ENCODE assay signal across 17 cellular contexts in genomic region chr5:16531063-16531667, GRCh38.
"Had no signal": no experiment of that assay in that cellular context is flagged by ENCODE, and none has a peak within 500 bp of the region (broad histone marks: within the 10 kb centered on the region; RNA-seq: fewer than 3 reads in every experiment).

No MANE protein-coding gene starts in this region.

- H3K27ac Mint-ChIP-seq: activated CD4-positive, alpha-beta memory T cell treated with anti-CD3 and anti-CD28 coated beads for 36 hours; activated naive CD8-positive, alpha-beta T cell treated with anti-CD3 and anti-CD28 coated beads, Interleukin-2, amount 50 U/mL, for 24 hours; natural killer cell; stimulated activated naive CD8-positive, alpha-beta T cell treated with anti-CD3 and anti-CD28 coated beads, Interleukin-15, Interleukin-2, amounts not matched to agents 100 ng/mL and 50 ng/mL, for 24 hours had no signal

- H3K4me3 ChIP-seq: ascending aorta, coronary artery, prostate gland, sigmoid colon, upper lobe of right lung had no signal

- H3K9me3 Mint-ChIP-seq: activated CD4-positive, alpha-beta memory T cell treated with anti-CD3 and anti-CD28 coated beads for 36 hours; activated naive CD8-positive, alpha-beta T cell treated with anti-CD3 and anti-CD28 coated beads, Interleukin-2, amount 50 U/mL, for 24 hours; natural killer cell; stimulated activated naive CD8-positive, alpha-beta T cell treated with anti-CD3 and anti-CD28 coated beads, Interleukin-15, Interleukin-2, amounts not matched to agents 100 ng/mL and 50 ng/mL, for 24 hours had no signal

- DNase-seq: activated CD4-positive, alpha-beta memory T cell treated with anti-CD3 and anti-CD28 coated beads for 36 hours; activated naive CD8-positive, alpha-beta T cell treated with anti-CD3 and anti-CD28 coated beads, Interleukin-2, amount 50 U/mL, for 24 hours; caudate nucleus; effector CD8-positive, alpha-beta T cell; foreskin melanocyte; hippocampal formation; kidney glomerular epithelial cell; natural killer cell; occipital lobe; sigmoid colon; stimulated activated CD4-positive, alpha-beta T cell treated with anti-CD3 and anti-CD28 coated beads, Interleukin-4, amount 100 ng/mL, for 24 hours; T-helper 2 cell; upper lobe of right lung had no signal

- H3K27me3 Mint-ChIP-seq: activated CD4-positive, alpha-beta memory T cell treated with anti-CD3 and anti-CD28 coated beads for 36 hours; activated naive CD8-positive, alpha-beta T cell treated with anti-CD3 and anti-CD28 coated beads, Interleukin-2, amount 50 U/mL, for 24 hours; stimulated activated naive CD8-positive, alpha-beta T cell treated with anti-CD3 and anti-CD28 coated beads, Interleukin-15, Interleukin-2, amounts not matched to agents 100 ng/mL and 50 ng/mL, for 24 hours had no signal

- ATAC-seq: activated naive CD8-positive, alpha-beta T cell treated with anti-CD3 and anti-CD28 coated beads, Interleukin-2, amount 50 U/mL, for 24 hours; natural killer cell; upper lobe of right lung had no signal

- H3K36me3 ChIP-seq: ascending aorta, prostate gland, sigmoid colon, upper lobe of right lung had no signal

- H3K36me3 Mint-ChIP-seq: natural killer cell had no signal

- H3K4me1 Mint-ChIP-seq: natural killer cell had no signal

- H3K4me3 Mint-ChIP-seq: activated CD4-positive, alpha-beta memory T cell treated with anti-CD3 and anti-CD28 coated beads for 36 hours; activated naive CD8-positive, alpha-beta T cell treated with anti-CD3 and anti-CD28 coated beads, Interleukin-2, amount 50 U/mL, for 24 hours; natural killer cell; stimulated activated naive CD8-positive, alpha-beta T cell treated with anti-CD3 and anti-CD28 coated beads, Interleukin-15, Interleukin-2, amounts not matched to agents 100 ng/mL and 50 ng/mL, for 24 hours had no signal

- H3K27ac ChIP-seq: ascending aorta, coronary artery, prostate gland, sigmoid colon, upper lobe of right lung had no signal

- H3K4me1 ChIP-seq: ascending aorta, prostate gland, sigmoid colon, upper lobe of right lung had no signal

- H3K27me3 ChIP-seq: ascending aorta, sigmoid colon, upper lobe of right lung had no signal

- H3K9me3 ChIP-seq: ascending aorta, prostate gland, sigmoid colon, upper lobe of right lung had no signal
